In the genomic region with DNA sequence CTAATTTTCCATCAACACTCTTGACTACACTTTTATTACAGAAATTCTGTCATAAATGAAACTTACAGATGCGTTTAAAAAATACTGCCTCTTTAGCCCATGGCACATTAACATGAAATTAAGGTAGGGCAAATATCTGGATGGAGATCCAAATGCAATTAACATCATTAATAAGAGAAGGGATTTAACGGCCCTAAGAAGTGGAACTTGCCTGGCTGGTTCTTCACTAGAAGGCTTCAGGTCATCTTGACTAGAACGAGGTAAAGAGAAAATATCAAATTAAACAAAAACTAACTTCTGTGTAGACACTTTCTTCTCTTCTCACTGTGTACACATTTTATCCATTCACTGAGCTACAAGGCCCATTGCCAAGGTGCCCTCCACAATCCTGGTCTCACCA, we compare ENCODE assay signal across 36 cellular contexts. TPM values are rescaled to one million over a fixed set of nuclear protein-coding genes. Genes with fewer than 3 reads are reported as not detected.
DNase-seq lines count a peak whose midpoint lies in the region; ATAC-seq, FAIRE-seq and TF ChIP-seq lines count a peak whose summit lies in the region.
"Had no signal": no experiment of that assay in that cellular context is flagged by ENCODE, and none has a peak within 500 bp of the region (broad histone marks: within the 10 kb centered on the region; RNA-seq: fewer than 3 reads in every experiment).

No MANE protein-coding gene starts in this region.

- WGBS in body of pancreas, 2 donors, result 51 to 63% methylated on average over 3 of the region's 3 CpGs

- H4K20me1 ChIP-seq in endothelial cell of umbilical vein (replicated peaks; ENCODE audit: control insufficient read depth, extremely low read depth, insufficient read depth, low read length) (no peaks in the 10 kb centered on the region), keratinocyte (ENCODE audit: control insufficient read depth, extremely low read depth, insufficient read depth, low read length) (no peaks in the 10 kb centered on the region)
- H4K20me1 ChIP-seq: BLaER1 treated with 17β-estradiol and CSF1 and Interleukin-3, amounts not matched to agents 10 nM and 100 nM had no signal

- H3K27me3 ChIP-seq in endothelial cell of umbilical vein (ENCODE audit: control insufficient read depth in 2 of 2, insufficient read depth in 2 of 2, low read length in 2 of 2), result no peaks in the 10 kb centered on the region
- H3K27me3 ChIP-seq in keratinocyte (ENCODE audit: control insufficient read depth, extremely low read depth, insufficient read depth, low read length), result no peaks in the 10 kb centered on the region
- no peaks in the 10 kb centered on the region for H3K27me3 ChIP-seq in stomach smooth muscle (ENCODE audit: control insufficient read depth in 1 of 2, insufficient read depth in 2 of 2, low read length in 2 of 2)
- no peaks in the 10 kb centered on the region for H3K27me3 ChIP-seq in body of pancreas
- H3K27me3 ChIP-seq: BLaER1 treated with 17β-estradiol and CSF1 and Interleukin-3, amounts not matched to agents 10 nM and 100 nM; ovary; tibial artery; vagina had no signal

- DNase-seq in HT-29 (ENCODE audit: low spot score) (peak; percentile 80), endothelial cell of umbilical vein (ENCODE audit: low read depth, low spot score) (no peak), keratinocyte (ENCODE audit: low read depth, low spot score) (no peak), body of pancreas (no peak)
- no peak for DNase-seq in stimulated activated CD4-positive, alpha-beta T cell treated with anti-CD3 and anti-CD28 coated beads, Interleukin-12 subunit alpha, Interleukin-12 subunit beta, amount 100 ng/mL, for 4 hours
- DNase-seq: activated CD4-positive, alpha-beta T cell treated with anti-CD3 and anti-CD28 coated beads, Interleukin-2, amount 10 ng/mL, durations not matched to agents 7 days and 5 days; activated gamma-delta T cell treated with Interleukin-2 at 50 U/mL for 16 hours; activated naive CD8-positive, alpha-beta T cell treated with anti-CD3 and anti-CD28 coated beads, Interleukin-2, amount 10 ng/mL, durations not matched to agents 7 days and 5 days; activated T-cell treated with anti-CD3 and anti-CD28 coated beads, Interleukin-2, amount 50 U/mL, for 1 hour; aorta; COR-L47; cortex of kidney; DMS53; effector memory CD4-positive, alpha-beta T cell; hippocampal formation; left cardiac atrium; NCI-H1694; NCI-H446 treated with DMSO at 0.1 percent for 48 hours; NCI-H82; ovary; small intestine; stimulated activated CD4-positive, alpha-beta T cell treated with anti-CD3 and anti-CD28 coated beads, Interleukin-2, amount 100 ng/mL, for 24 hours; stimulated activated CD8-positive, alpha-beta memory T cell treated with anti-CD3 and anti-CD28 coated beads, Interleukin-4, amount 100 ng/mL, for 48 hours; stimulated activated naive CD8-positive, alpha-beta T cell treated with anti-CD3 and anti-CD28 coated beads, Interleukin-15, amount 100 ng/mL, for 72 hours; tibial artery had no signal

- H2AFZ ChIP-seq in endothelial cell of umbilical vein (ENCODE audit: low read depth, low read length), result no peak overlapping the region
- peak overlapping the region; percentile 1 for H2AFZ ChIP-seq in keratinocyte (ENCODE audit: control insufficient read depth, low read length)

- TF ChIP-seq POLR2A in endothelial cell of umbilical vein (IDR thresholded peaks at IDR 0.05; ENCODE audit: low read depth, low read length) (no peak), body of pancreas (IDR thresholded peaks at IDR 0.05) (no peak)

- H3K4me2 ChIP-seq in endothelial cell of umbilical vein (ENCODE audit: insufficient read depth, low read length) (no peak overlapping the region), keratinocyte (ENCODE audit: control insufficient read depth, extremely low read depth, insufficient read depth, low read depth, low read length) (no peak overlapping the region)
- H3K4me2 ChIP-seq: BLaER1 treated with 17β-estradiol and CSF1 and Interleukin-3, amounts not matched to agents 10 nM and 100 nM had no signal

- intact Hi-C loops in endothelial cell of umbilical vein (cut with micrococcal nuclease), result loop anchor here (2.0 to 10.0 kb wide), 4 partner anchors 903 to 1495 kb away; no protein-coding TSS in a partner anchor
- intact Hi-C loops in body of pancreas (cut with DNase I), result no loop called here

- H3K4me3 ChIP-seq in endothelial cell of umbilical vein (replicated peaks in 1 of 3; ENCODE audit: insufficient read depth in 1 of 3, low read depth in 1 of 3, low read length in 3 of 3) (no peak overlapping the region), keratinocyte (ENCODE audit: control insufficient read depth in 2 of 3, extremely low read depth in 1 of 3, insufficient read depth in 2 of 3, low read depth in 1 of 3, low read length in 3 of 3) (no peak overlapping the region), stomach smooth muscle (ENCODE audit: low read length in 2 of 2) (no peak overlapping the region), body of pancreas (no peak overlapping the region)
- H3K4me3 ChIP-seq: BLaER1 treated with 17β-estradiol and CSF1 and Interleukin-3, amounts not matched to agents 10 nM and 100 nM; lung; ovary; tibial artery; vagina had no signal

- FAIRE-seq in endothelial cell of umbilical vein (lab: Jason Lieb, UNC) (no peak), keratinocyte (lab: Jason Lieb, UNC) (no peak)
- FAIRE-seq: G401.6, small intestine had no signal

- BruUV-seq in endothelial cell of umbilical vein (replicated peaks; lab: Mats Ljungman, UMichigan), result no TSS peak

- dilution Hi-C loops in endothelial cell of umbilical vein (cut with MboI; ENCODE audit: extremely low pct_ligation_motif_present, low sequenced_read_pairs), result no loop called here
- dilution Hi-C loops in keratinocyte (cut with MboI; ENCODE audit: extremely low pct_ligation_motif_present, low sequenced_read_pairs), result no loop called here

- peak overlapping the region; percentile 53 for H3K27ac ChIP-seq in endothelial cell of umbilical vein (ENCODE audit: insufficient read depth, low read depth, low read length)
- H3K27ac ChIP-seq in keratinocyte (ENCODE audit: control insufficient read depth, insufficient read depth, low read length), result peak overlapping the region; percentile 75
- H3K27ac ChIP-seq in stomach smooth muscle (ENCODE audit: low read length), result peak overlapping the region; percentile 6
- H3K27ac ChIP-seq in body of pancreas, result no peak overlapping the region
- H3K27ac ChIP-seq: BLaER1 treated with 17β-estradiol and CSF1 and Interleukin-3, amounts not matched to agents 10 nM and 100 nM; ovary; tibial artery; vagina had no signal

- H3K4me1 ChIP-seq in endothelial cell of umbilical vein (ENCODE audit: control insufficient read depth, extremely low read depth, insufficient read depth, low read length), result peaks cover 32% of the 10 kb centered on the region
- H3K4me1 ChIP-seq in keratinocyte (ENCODE audit: control insufficient read depth, extremely low read depth, insufficient read depth, low read length), result peaks cover 15% of the 10 kb centered on the region
- H3K4me1 ChIP-seq in stomach smooth muscle (ENCODE audit: control insufficient read depth, insufficient read depth, low read length), result no peaks in the 10 kb centered on the region
- H3K4me1 ChIP-seq in body of pancreas, result no peaks in the 10 kb centered on the region
- H3K4me1 ChIP-seq: BLaER1 treated with 17β-estradiol and CSF1 and Interleukin-3, amounts not matched to agents 10 nM and 100 nM had no signal

- CTCF ChIA-PET in endothelial cell of umbilical vein (lab: Charles Lee), result interaction anchor here (0.6 to 2.6 kb wide), 3 partner anchors 32 to 1095 kb away, joined by 3 to 10 read pairs (median 4); no protein-coding TSS in a partner anchor

- H3K9ac ChIP-seq in endothelial cell of umbilical vein (replicated peaks; ENCODE audit: extremely low read depth, insufficient read depth, low read length) (no peak overlapping the region), keratinocyte (ENCODE audit: control insufficient read depth, extremely low read depth, insufficient read depth, low read length) (no peak overlapping the region), stomach smooth muscle (ENCODE audit: low read length in 2 of 2) (no peak overlapping the region)
- H3K9ac ChIP-seq: BLaER1 treated with 17β-estradiol and CSF1 and Interleukin-3, amounts not matched to agents 10 nM and 100 nM had no signal

- TF ChIP-seq CTCF in endothelial cell of umbilical vein (IDR thresholded peaks at IDR 0.05; ENCODE audit: extremely low read depth in 1 of 2, insufficient read depth in 1 of 2, low read depth in 1 of 2, low read length in 2 of 2) (no peak), keratinocyte (optimal IDR thresholded peaks at IDR 0.05 in 1 of 3, IDR thresholded peaks at IDR 0.05 in 1 of 3, conservative IDR thresholded peaks at IDR 0.05 in 1 of 3; ENCODE audit: extremely low read depth in 1 of 3, insufficient read depth in 2 of 3, low read length in 3 of 3) (no peak), body of pancreas (IDR thresholded peaks at IDR 0.05) (no peak)

- H3K36me3 ChIP-seq in endothelial cell of umbilical vein (ENCODE audit: control insufficient read depth in 2 of 2, extremely low read depth in 1 of 2, insufficient read depth in 2 of 2, low read length in 2 of 2) (no peaks in the 10 kb centered on the region), keratinocyte (ENCODE audit: control insufficient read depth in 2 of 2, extremely low read depth in 1 of 2, insufficient read depth in 2 of 2, low read length in 2 of 2) (no peaks in the 10 kb centered on the region), stomach smooth muscle (ENCODE audit: control insufficient read depth in 2 of 2, insufficient read depth in 2 of 2, low read length in 2 of 2) (no peaks in the 10 kb centered on the region), body of pancreas (replicated peaks in 1 of 2; ENCODE audit: insufficient read depth in 1 of 2, low read depth in 2 of 2) (no peaks in the 10 kb centered on the region)
- H3K36me3 ChIP-seq: BLaER1 treated with 17β-estradiol and CSF1 and Interleukin-3, amounts not matched to agents 10 nM and 100 nM; ovary; tibial artery; vagina had no signal

- H3K79me2 ChIP-seq in endothelial cell of umbilical vein (ENCODE audit: control insufficient read depth, insufficient read depth, low read length) (no peaks in the 10 kb centered on the region), keratinocyte (ENCODE audit: control insufficient read depth, insufficient read depth, low read length) (no peaks in the 10 kb centered on the region)

- POLR2A ChIA-PET in endothelial cell of umbilical vein (lab: Charles Lee), result no interaction called here

- no peak for ATAC-seq in body of pancreas
- no peak for ATAC-seq in GM21717 (IDR thresholded peaks at IDR 0.05; ENCODE audit: unreplicated experiment)
- ATAC-seq: stimulated activated naive CD8-positive, alpha-beta T cell treated with anti-CD3 and anti-CD28 coated beads, Interleukin-15, amount 100 ng/mL, for 72 hours; WTC11 had no signal

- H3K9me3 ChIP-seq in endothelial cell of umbilical vein (replicated peaks; ENCODE audit: control insufficient read depth, insufficient read depth, low read length), result no peaks in the 10 kb centered on the region
- no peaks in the 10 kb centered on the region for H3K9me3 ChIP-seq in keratinocyte (ENCODE audit: control insufficient read depth, low read depth, low read length)
- H3K9me3 ChIP-seq in stomach smooth muscle (ENCODE audit: control insufficient read depth in 2 of 2, low read length in 2 of 2), result no peaks in the 10 kb centered on the region
- H3K9me3 ChIP-seq in body of pancreas, result no peaks in the 10 kb centered on the region
- H3K9me3 ChIP-seq: BLaER1 treated with 17β-estradiol and CSF1 and Interleukin-3, amounts not matched to agents 10 nM and 100 nM; ovary; tibial artery; vagina had no signal

- no peaks in the 10 kb centered on the region for H3K9me1 ChIP-seq in endothelial cell of umbilical vein (replicated peaks; ENCODE audit: control insufficient read depth, extremely low read depth, insufficient read depth, low read length)
- H3K9me1 ChIP-seq in keratinocyte (ENCODE audit: control insufficient read depth, extremely low read depth, insufficient read depth, low read length), result no peaks in the 10 kb centered on the region

RNA-seq across cellular contexts. Expression of a gene that starts 23.8 kb away (rescaled TPM):
- total RNA-seq in HT-29 (2014; rRNA removed; shearing (Covaris generic)), result not detected in 2 replicates
- total RNA-seq in endothelial cell of umbilical vein (not detected in 2 replicates), body of pancreas (not detected)
- polyA plus RNA-seq in endothelial cell of umbilical vein (not detected in 2 replicates), keratinocyte (not detected in 3 replicates)
- polyA plus RNA-seq in endothelial cell of umbilical vein (2011; cell fraction: cytosol; rRNA removed), result not detected in 2 replicates
- polyA plus RNA-seq in endothelial cell of umbilical vein (2011; cell fraction: nucleus; rRNA removed), result not detected in 2 replicates
- polyA plus RNA-seq in endothelial cell of umbilical vein (2012), result not detected in 2 replicates
- polyA minus RNA-seq in endothelial cell of umbilical vein (not detected in 2 replicates), keratinocyte (not detected in 3 replicates)
- not detected for polyA minus RNA-seq in endothelial cell of umbilical vein (2011; cell fraction: cytosol; rRNA and poly(A)+ RNA removed)
- not detected in 2 replicates for polyA minus RNA-seq in endothelial cell of umbilical vein (2011; cell fraction: nucleus; rRNA and poly(A)+ RNA removed)
- polyA plus RNA-seq in keratinocyte (2011; ENCODE audit: low read depth), result not detected
- not detected in 2 replicates for polyA plus RNA-seq in keratinocyte (2011; cell fraction: cytosol; rRNA removed)
- polyA plus RNA-seq in keratinocyte (2011; cell fraction: nucleus; rRNA removed), result not detected in 2 replicates
- polyA plus RNA-seq in keratinocyte (2012; ENCODE audit: low replicate concordance), result not detected in 2 replicates
- not detected for polyA minus RNA-seq in keratinocyte (2011; cell fraction: cytosol; rRNA and poly(A)+ RNA removed)
- polyA minus RNA-seq in keratinocyte (2011; cell fraction: nucleus; rRNA and poly(A)+ RNA removed), result not detected in 2 replicates
- total RNA-seq: activated CD4-positive, alpha-beta T cell treated with anti-CD3 and anti-CD28 coated beads, Interleukin-2, amount 10 ng/mL, durations not matched to agents 7 days and 5 days; activated naive CD8-positive, alpha-beta T cell treated with anti-CD3 and anti-CD28 coated beads, Interleukin-2, amount 10 ng/mL, durations not matched to agents 7 days and 5 days; aorta; left cardiac atrium; lung; mucosa of gallbladder; ovary; renal cortical epithelial cell; vagina; WTC11 had no signal
- polyA plus RNA-seq: AG04450, aorta, IgD-negative memory B cell, lung, ovary, small intestine had no signal

Comparison
In these comparisons a context has a peak if more than half of its experiments do, and no peak if none do; other contexts are left out.
1. H3K27ac ChIP-seq: peak in endothelial cell of umbilical vein (single experiment), keratinocyte (single experiment) and stomach smooth muscle (single experiment); none in body of pancreas (0 of 4).